15 cellular contexts compared by ENCODE assay signal in genomic region chr14:71742491-71742890, GRCh38.
"Had no signal": no experiment of that assay in that cellular context is flagged by ENCODE, and none has a peak within 500 bp of the region (broad histone marks: within the 10 kb centered on the region; RNA-seq: fewer than 3 reads in every experiment).

No MANE protein-coding gene starts in this region.

- ATAC-seq: gastrocnemius medialis; heart right ventricle; left lobe of liver; naive thymus-derived CD4-positive, alpha-beta T cell had no signal

- DNase-seq: effector memory CD4-positive, alpha-beta T cell; esophagus squamous epithelium; gastrocnemius medialis; heart right ventricle; hypothalamus; mammary epithelial cell; naive thymus-derived CD4-positive, alpha-beta T cell; nephron progenitor cell; sigmoid colon; stimulated activated CD4-positive, alpha-beta T cell treated with anti-CD3 and anti-CD28 coated beads, Interleukin-12 subunit alpha, Interleukin-12 subunit beta, amount 100 ng/mL, for 4 hours; stimulated activated naive CD4-positive, alpha-beta T cell treated with Interleukin-2 at 50 U/mL for 16 hours; trophoblast cell had no signal

- FAIRE-seq: endometrium, islet of Langerhans had no signal

- H3K27ac Mint-ChIP-seq: naive thymus-derived CD4-positive, alpha-beta T cell; nephron progenitor cell had no signal

- H3K4me3 Mint-ChIP-seq: naive thymus-derived CD4-positive, alpha-beta T cell; nephron progenitor cell had no signal
